In the genomic region with DNA sequence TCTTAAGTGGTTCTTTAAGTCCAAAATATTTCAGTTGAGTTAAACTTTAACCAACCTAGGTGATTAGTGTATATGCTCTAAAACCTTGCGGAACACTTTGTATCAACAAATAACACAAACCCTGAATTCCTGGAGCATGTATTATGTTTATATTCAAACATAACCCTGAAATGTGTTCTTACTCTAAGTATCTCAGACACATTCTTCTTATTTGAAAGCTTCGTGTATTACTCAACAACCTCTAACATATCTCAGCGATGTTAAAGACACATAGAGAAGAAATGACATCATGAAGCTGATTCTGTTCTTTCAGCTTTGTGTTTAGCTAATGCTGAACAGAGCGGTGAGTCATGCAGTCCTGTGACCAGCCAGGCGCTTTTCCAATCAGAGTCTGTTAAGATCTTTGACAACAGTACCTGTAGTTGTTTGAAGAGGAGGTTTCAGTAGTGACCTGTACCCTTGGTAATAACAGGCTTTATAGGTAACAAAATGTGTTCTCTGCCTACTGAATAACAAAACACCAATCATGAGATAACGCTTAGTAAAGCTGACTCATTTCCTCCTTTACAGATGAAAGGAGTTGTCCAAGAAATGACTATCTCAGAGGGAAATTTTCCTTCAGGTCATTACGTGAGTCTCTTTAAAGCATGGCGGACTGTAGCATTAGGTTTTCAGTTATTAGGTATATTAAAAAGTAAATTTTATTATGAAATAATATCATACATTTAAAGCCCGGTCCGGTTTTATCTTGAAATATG, we compare ENCODE assay signal across 8 cellular contexts.
DNase-seq lines count a peak whose midpoint lies in the region; ATAC-seq and TF ChIP-seq lines count a peak whose summit lies in the region.

No MANE protein-coding gene starts in this region.

- H3K9me3 ChIP-seq in parathyroid adenoma (ENCODE audit: control insufficient read depth, low read length): no peaks in the 10 kb centered on the region

- peak overlapping the region; percentile 100 for H3K27ac Mint-ChIP-seq in activated T-helper 17 cell treated with anti-CD3 and anti-CD28 coated beads, Interleukin-2, amount 50 U/mL, for 72 hours

- H3K9me3 Mint-ChIP-seq in activated T-helper 17 cell treated with anti-CD3 and anti-CD28 coated beads, Interleukin-2, amount 50 U/mL, for 72 hours: no peaks in the 10 kb centered on the region

- peak overlapping the region; percentile 33 for H2AFZ ChIP-seq in parathyroid adenoma

- TF ChIP-seq CTCF in foreskin fibroblast (IDR thresholded peaks at IDR 0.05; ENCODE audit: low read depth, low read length) (no peak), parathyroid adenoma (IDR thresholded peaks at IDR 0.05) (no peak)

- peak overlapping the region; percentile 27 for H3K4me2 ChIP-seq in parathyroid adenoma (ENCODE audit: low read length)

- peaks cover 5% of the 10 kb centered on the region for H3K36me3 Mint-ChIP-seq in activated T-helper 17 cell treated with anti-CD3 and anti-CD28 coated beads, Interleukin-2, amount 50 U/mL, for 72 hours (ENCODE audit: low read depth)

- no peaks in the 10 kb centered on the region for H3K79me2 ChIP-seq in parathyroid adenoma

- no peaks in the 10 kb centered on the region for H3K36me3 ChIP-seq in parathyroid adenoma (ENCODE audit: control insufficient read depth, insufficient read depth, low read length)

- H3K4me3 ChIP-seq in foreskin fibroblast (ENCODE audit: low read depth in 1 of 2, low read length in 2 of 2) (no peak overlapping the region), parathyroid adenoma (ENCODE audit: low read depth, low read length) (peak overlapping the region; percentile 22)

- H3K9ac ChIP-seq in parathyroid adenoma: no peak overlapping the region

- peak overlapping the region; percentile 83 for H3K4me3 Mint-ChIP-seq in activated T-helper 17 cell treated with anti-CD3 and anti-CD28 coated beads, Interleukin-2, amount 50 U/mL, for 72 hours

- DNase-seq in stimulated activated naive CD4-positive, alpha-beta T cell treated with Interleukin-2 at 50 U/mL for 16 hours (lab: John Stamatoyannopoulos, UW): peak; percentile 70
- DNase-seq in stimulated activated naive CD4-positive, alpha-beta T cell (lab: John Stamatoyannopoulos, UW): no peak
- DNase-seq in NCI-H774 (lab: John Stamatoyannopoulos, UW): peak; percentile 74
- peak; percentile 94 to 96 for DNase-seq in foreskin fibroblast
- no peak for DNase-seq in NCI-H1930 (lab: John Stamatoyannopoulos, UW)

- peaks cover 27% of the 10 kb centered on the region for H3K4me1 Mint-ChIP-seq in activated T-helper 17 cell treated with anti-CD3 and anti-CD28 coated beads, Interleukin-2, amount 50 U/mL, for 72 hours

- no peaks in the 10 kb centered on the region for H3K27me3 Mint-ChIP-seq in activated T-helper 17 cell treated with anti-CD3 and anti-CD28 coated beads, Interleukin-2, amount 50 U/mL, for 72 hours

- ATAC-seq in HG02981 (IDR thresholded peaks at IDR 0.05; ENCODE audit: unreplicated experiment): peak; percentile 92
- ATAC-seq in activated T-helper 17 cell treated with anti-CD3 and anti-CD28 coated beads, Interleukin-2, amount 50 U/mL, for 72 hours (replicated peaks): peak; percentile 91

- no peaks in the 10 kb centered on the region for H3K4me1 ChIP-seq in parathyroid adenoma

- no peaks in the 10 kb centered on the region for H3K27me3 ChIP-seq in parathyroid adenoma (ENCODE audit: control insufficient read depth, insufficient read depth, low read length)

- peak overlapping the region; percentile 24 for H3K27ac ChIP-seq in parathyroid adenoma

Comparison
In these comparisons a context has a peak if more than half of its experiments do, and no peak if none do; other contexts are left out.
1. DNase-seq: peak in stimulated activated naive CD4-positive, alpha-beta T cell treated with Interleukin-2 at 50 U/mL for 16 hours (single experiment), NCI-H774 (single experiment) and foreskin fibroblast (2 of 2); none in stimulated activated naive CD4-positive, alpha-beta T cell (0 of 6) and NCI-H1930 (0 of 2).